8 cellular contexts compared by ENCODE assay signal in the genomic region with DNA sequence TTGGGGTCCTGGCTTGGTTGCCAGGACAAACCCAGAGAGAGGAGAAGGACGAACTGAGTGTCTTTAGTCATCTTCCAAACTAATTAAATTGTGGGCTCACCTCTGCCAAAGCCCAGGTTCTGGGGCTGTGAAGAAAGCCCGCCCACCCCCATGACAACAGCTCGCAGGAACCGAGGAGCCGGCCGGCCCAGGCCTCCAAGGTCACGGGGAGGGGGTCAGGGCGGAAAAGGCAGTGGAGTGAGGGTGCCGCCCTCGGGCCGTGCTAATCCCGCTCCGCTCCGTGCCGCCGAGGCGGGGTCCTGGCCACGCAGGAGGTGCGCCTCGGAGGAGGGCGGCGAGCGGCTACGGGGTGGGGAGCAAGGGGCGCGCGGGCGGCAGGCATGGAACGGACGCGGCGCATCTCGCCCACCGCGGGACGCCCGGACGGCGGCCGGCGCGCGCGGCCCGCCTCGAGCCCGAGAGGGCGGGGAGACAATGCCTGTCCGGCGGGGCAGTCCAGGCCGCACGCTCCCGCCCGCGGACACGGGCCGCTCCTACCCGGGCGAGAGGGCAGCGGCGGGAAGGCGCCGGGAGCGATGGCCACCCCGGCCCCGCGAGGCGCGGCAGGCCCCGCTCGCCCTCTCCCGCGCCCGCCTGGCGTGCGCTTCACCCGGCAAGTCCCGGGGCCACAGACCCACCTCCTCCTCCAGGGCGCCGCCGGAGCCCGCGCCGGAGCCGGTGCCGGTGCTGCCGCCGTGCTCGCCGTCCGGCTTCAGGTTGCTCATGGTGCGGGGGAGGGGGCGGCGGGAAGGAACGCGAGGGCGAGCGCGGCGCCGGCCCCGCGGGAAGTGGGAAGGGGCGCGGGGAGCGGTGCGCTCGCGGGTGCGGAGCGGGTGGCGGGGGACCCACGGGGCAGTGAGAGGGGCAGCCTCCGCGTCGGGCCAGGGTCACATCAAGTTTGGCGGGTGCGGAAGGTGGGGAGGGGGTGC. TPM values are rescaled to one million over a fixed set of nuclear protein-coding genes. Genes with fewer than 3 reads are reported as not detected.
A peak's percentile ranks its signal among the peaks of the same experiment; 100 is the strongest.
DNase-seq lines count a peak whose midpoint lies in the region; ATAC-seq, FAIRE-seq and TF ChIP-seq lines count a peak whose summit lies in the region.

No MANE protein-coding gene starts in this region.

- CTCF ChIA-PET in A673 (lab: Charles Lee), result no interaction called here

- POLR2A ChIA-PET in A673 (lab: Charles Lee; ENCODE audit: low non-redundant PET), result no interaction called here

- no TSS peak for BruUV-seq in A673 (replicated peaks; lab: Mats Ljungman, UMichigan)

- TF ChIP-seq CTCF in A673 (conservative IDR thresholded peaks at IDR 0.05; ENCODE audit: low read depth, low read length), result no peak
- TF ChIP-seq CTCF in H9 (conservative IDR thresholded peaks at IDR 0.05), result no peak
- TF ChIP-seq CTCF in keratinocyte (optimal IDR thresholded peaks at IDR 0.05 in 1 of 3, IDR thresholded peaks at IDR 0.05 in 1 of 3, conservative IDR thresholded peaks at IDR 0.05 in 1 of 3; ENCODE audit: extremely low read depth in 1 of 3, insufficient read depth in 2 of 3, low read length in 3 of 3), result no peak

- peak; percentile 58 for ATAC-seq in stimulated activated naive CD8-positive, alpha-beta T cell treated with anti-CD3 and anti-CD28 coated beads, Interleukin-15, amount 100 ng/mL, for 72 hours
- ATAC-seq in GM21576 (IDR thresholded peaks at IDR 0.05; ENCODE audit: unreplicated experiment), result no peak

- H4K5ac ChIP-seq in H9 (ENCODE audit: insufficient read length, low read depth, low read length), result no peak overlapping the region

- no CpG with 5 or more reads among the region's 118 CpGs for WGBS in H9 (ENCODE audit: extremely low coverage, insufficient read length, low lambda C conversion rate)

- no peak overlapping the region for H2BK12ac ChIP-seq in H9 (ENCODE audit: insufficient read length, low read depth, low read length)

- DNase-seq in A673 (ENCODE audit: low spot score), result no peak
- no peak for DNase-seq in H9
- DNase-seq in activated naive CD8-positive, alpha-beta T cell treated with anti-CD3 and anti-CD28 coated beads for 36 hours, result peak; percentile 16
- DNase-seq in keratinocyte (ENCODE audit: low read depth, low spot score), result no peak
- DNase-seq in stimulated activated naive CD8-positive, alpha-beta T cell treated with anti-CD3 and anti-CD28 coated beads, Interleukin-15, amount 100 ng/mL, for 72 hours, result peak; percentile 17 to 23
- DNase-seq in NOMO-1 (lab: John Stamatoyannopoulos, UW; ENCODE audit: unreplicated experiment in 2 of 2), result no peak
- no peak for DNase-seq in UCSD-AML1 (lab: John Stamatoyannopoulos, UW; ENCODE audit: unreplicated experiment)

- H3K27ac Mint-ChIP-seq in H9, result peak overlapping the region; percentile 83 to 99 (median 94)
- no peak overlapping the region for H3K27ac Mint-ChIP-seq in activated naive CD8-positive, alpha-beta T cell treated with anti-CD3 and anti-CD28 coated beads for 36 hours
- no peak overlapping the region for H3K27ac Mint-ChIP-seq in stimulated activated naive CD8-positive, alpha-beta T cell treated with anti-CD3 and anti-CD28 coated beads, Interleukin-15, amount 100 ng/mL, for 72 hours

- no peaks in the 10 kb centered on the region for H3K9me3 ChIP-seq in A673 (ENCODE audit: low read depth, low read length, poor library complexity, severe bottlenecking)
- no peaks in the 10 kb centered on the region for H3K9me3 ChIP-seq in H9 (ENCODE audit: control insufficient read depth, low read depth, low read length)
- H3K9me3 ChIP-seq in keratinocyte (ENCODE audit: control insufficient read depth, low read depth, low read length), result no peaks in the 10 kb centered on the region

- peak overlapping the region; percentile 10 for H3K18ac ChIP-seq in H9 (ENCODE audit: insufficient read length, low read depth, low read length)

- H3K4me3 ChIP-seq in A673 (ENCODE audit: low read depth, low read length, poor library complexity, severe bottlenecking) (peak overlapping the region; percentile 79), keratinocyte (ENCODE audit: control insufficient read depth in 2 of 3, extremely low read depth in 1 of 3, insufficient read depth in 2 of 3, low read depth in 1 of 3, low read length in 3 of 3) (peak overlapping the region in 2 of 3 experiments; percentile 20 to 35)

- H3K27me3 ChIP-seq in A673 (replicated peaks; ENCODE audit: insufficient read depth, low read depth, low read length, poor library complexity) (peaks cover 6% of the 10 kb centered on the region), H9 (ENCODE audit: insufficient read depth, low read length) (no peaks in the 10 kb centered on the region), keratinocyte (ENCODE audit: control insufficient read depth, extremely low read depth, insufficient read depth, low read length) (peaks cover 59% of the 10 kb centered on the region)

- H3K79me2 ChIP-seq in H9 (ENCODE audit: insufficient read depth, low read length) (peaks cover 48% of the 10 kb centered on the region), keratinocyte (ENCODE audit: control insufficient read depth, insufficient read depth, low read length) (no peaks in the 10 kb centered on the region)

- no peak overlapping the region for H2BK15ac ChIP-seq in H9 (ENCODE audit: low read depth, low read length)

- H3K27me3 Mint-ChIP-seq in H9 (ENCODE audit: low read depth), result no peaks in the 10 kb centered on the region
- peaks cover 60% of the 10 kb centered on the region for H3K27me3 Mint-ChIP-seq in activated naive CD8-positive, alpha-beta T cell treated with anti-CD3 and anti-CD28 coated beads for 36 hours
- peaks cover 62% of the 10 kb centered on the region for H3K27me3 Mint-ChIP-seq in stimulated activated naive CD8-positive, alpha-beta T cell treated with anti-CD3 and anti-CD28 coated beads, Interleukin-15, amount 100 ng/mL, for 72 hours

- no peak overlapping the region for H2BK5ac ChIP-seq in H9 (ENCODE audit: insufficient read length, low read length)

- no peak overlapping the region for H3K4ac ChIP-seq in H9 (ENCODE audit: low read depth, low read length)

- dilution Hi-C loops in keratinocyte (cut with MboI; ENCODE audit: extremely low pct_ligation_motif_present, low sequenced_read_pairs), result no loop called here

- intact Hi-C loops in A673 (cut with micrococcal nuclease; ENCODE audit: unreplicated experiment), result no loop called here

- H2AFZ ChIP-seq in H9 (ENCODE audit: low read length) (no peak overlapping the region), keratinocyte (ENCODE audit: control insufficient read depth, low read length) (no peak overlapping the region)

- peaks cover 17% of the 10 kb centered on the region for H3K23me2 ChIP-seq in H9 (ENCODE audit: insufficient read length, low read depth, low read length, poor library complexity, severe bottlenecking)

- H3K4me1 ChIP-seq in A673 (ENCODE audit: insufficient read depth, low read length, poor library complexity, severe bottlenecking) (peaks cover 7% of the 10 kb centered on the region), H9 (ENCODE audit: insufficient read depth, low read length) (peaks cover 22% of the 10 kb centered on the region; the same call in 1 of the 2 replicates), keratinocyte (ENCODE audit: control insufficient read depth, extremely low read depth, insufficient read depth, low read length) (no peaks in the 10 kb centered on the region)

- H3K4me2 ChIP-seq in H9 (ENCODE audit: insufficient read depth, insufficient read length, low read length), result peak overlapping the region; percentile 77
- peak overlapping the region; percentile 45 for H3K4me2 ChIP-seq in keratinocyte (ENCODE audit: control insufficient read depth, extremely low read depth, insufficient read depth, low read depth, low read length)

- peak overlapping the region; percentile 74 for H3K9ac ChIP-seq in H9 (ENCODE audit: extremely low read depth, insufficient read length, low read length)
- no peak overlapping the region for H3K9ac ChIP-seq in keratinocyte (ENCODE audit: control insufficient read depth, extremely low read depth, insufficient read depth, low read length)

- no peak overlapping the region for H4K91ac ChIP-seq in H9 (ENCODE audit: insufficient read length, low read depth, low read length)

- H4K8ac ChIP-seq in H9 (replicated peaks; ENCODE audit: insufficient read length, low read depth, low read length), result no peak overlapping the region

- no peaks in the 10 kb centered on the region for H3K79me1 ChIP-seq in H9 (ENCODE audit: insufficient read depth, low read depth, low read length, poor library complexity, severe bottlenecking)

- no peaks in the 10 kb centered on the region for H4K20me1 ChIP-seq in H9 (ENCODE audit: control insufficient read depth, insufficient read depth, insufficient read length)
- no peaks in the 10 kb centered on the region for H4K20me1 ChIP-seq in keratinocyte (ENCODE audit: control insufficient read depth, extremely low read depth, insufficient read depth, low read length)

- no peaks in the 10 kb centered on the region for H3K36me3 ChIP-seq in A673 (ENCODE audit: insufficient read depth, low read length, poor library complexity, severe bottlenecking)
- H3K36me3 ChIP-seq in keratinocyte (ENCODE audit: control insufficient read depth in 2 of 2, extremely low read depth in 1 of 2, insufficient read depth in 2 of 2, low read length in 2 of 2), result no peaks in the 10 kb centered on the region

- H2AK5ac ChIP-seq in H9 (ENCODE audit: insufficient read length, low read length), result no peak overlapping the region

- no peaks in the 10 kb centered on the region for H3K9me3 Mint-ChIP-seq in H9
- H3K9me3 Mint-ChIP-seq in activated naive CD8-positive, alpha-beta T cell treated with anti-CD3 and anti-CD28 coated beads for 36 hours, result no peaks in the 10 kb centered on the region
- no peaks in the 10 kb centered on the region for H3K9me3 Mint-ChIP-seq in stimulated activated naive CD8-positive, alpha-beta T cell treated with anti-CD3 and anti-CD28 coated beads, Interleukin-15, amount 100 ng/mL, for 72 hours

- no peaks in the 10 kb centered on the region for H3K9me1 ChIP-seq in keratinocyte (ENCODE audit: control insufficient read depth, extremely low read depth, insufficient read depth, low read length)

- H3T11ph ChIP-seq in H9 (ENCODE audit: low read length), result no peak overlapping the region

- peaks cover 54 to 57% of the 10 kb centered on the region in 2 experiments for H3K4me1 Mint-ChIP-seq in H9
- peaks cover 2% of the 10 kb centered on the region for H3K4me1 Mint-ChIP-seq in activated naive CD8-positive, alpha-beta T cell treated with anti-CD3 and anti-CD28 coated beads for 36 hours
- peaks cover 10% of the 10 kb centered on the region for H3K4me1 Mint-ChIP-seq in stimulated activated naive CD8-positive, alpha-beta T cell treated with anti-CD3 and anti-CD28 coated beads, Interleukin-15, amount 100 ng/mL, for 72 hours

- H3K23ac ChIP-seq in H9 (ENCODE audit: insufficient read length, low read depth, low read length), result no peak overlapping the region

- peak overlapping the region; percentile 88 to 99 for H3K4me3 Mint-ChIP-seq in H9
- H3K4me3 Mint-ChIP-seq in activated naive CD8-positive, alpha-beta T cell treated with anti-CD3 and anti-CD28 coated beads for 36 hours, result peak overlapping the region; percentile 47
- H3K4me3 Mint-ChIP-seq in stimulated activated naive CD8-positive, alpha-beta T cell treated with anti-CD3 and anti-CD28 coated beads, Interleukin-15, amount 100 ng/mL, for 72 hours, result peak overlapping the region in 1 of 2 donors; percentile 48

- H3K56ac ChIP-seq in H9 (ENCODE audit: insufficient read length, low read depth, low read length), result no peak overlapping the region

- peaks cover 4 to 7% (median 6%) of the 10 kb centered on the region in 3 experiments; a peak in 5 of 7 replicates for H3K36me3 Mint-ChIP-seq in H9 (ENCODE audit: insufficient read depth in 1 of 3, low read depth in 3 of 3)
- H3K36me3 Mint-ChIP-seq in activated naive CD8-positive, alpha-beta T cell treated with anti-CD3 and anti-CD28 coated beads for 36 hours, result no peaks in the 10 kb centered on the region

- H3K14ac ChIP-seq in H9 (ENCODE audit: insufficient read depth, low read length), result peak overlapping the region; percentile 14

- H3K27ac ChIP-seq in A673 (ENCODE audit: low read depth, low read length, poor library complexity, severe bottlenecking) (no peak overlapping the region), H9 (ENCODE audit: insufficient read length, low read depth, low read length) (no peak overlapping the region), keratinocyte (ENCODE audit: control insufficient read depth, insufficient read depth, low read length) (no peak overlapping the region)

- no peak overlapping the region for H2BK120ac ChIP-seq in H9 (ENCODE audit: low read depth, low read length, poor library complexity, severe bottlenecking)

- no peak overlapping the region for H2BK20ac ChIP-seq in H9 (ENCODE audit: low read depth, low read length, poor library complexity, severe bottlenecking)

- no peak for FAIRE-seq in keratinocyte (lab: Jason Lieb, UNC)

RNA-seq across cellular contexts. Expression of a gene that starts 0.5 kb away (rescaled TPM):
- 2.9 and 4.9 TPM in 2 replicates for total RNA-seq in A673 (2021)
- total RNA-seq in H9 (2021), result 181 and 185 TPM in 2 replicates
- total RNA-seq in activated naive CD8-positive, alpha-beta T cell treated with anti-CD3 and anti-CD28 coated beads for 36 hours, result not detected
- not detected in 3 replicates for polyA plus RNA-seq in keratinocyte
- not detected for polyA plus RNA-seq in keratinocyte (2011; ENCODE audit: low read depth)
- not detected in 2 replicates for polyA plus RNA-seq in keratinocyte (2011; cell fraction: cytosol; rRNA removed)
- polyA plus RNA-seq in keratinocyte (2011; cell fraction: nucleus; rRNA removed), result not detected in 2 replicates
- polyA plus RNA-seq in keratinocyte (2012; ENCODE audit: low replicate concordance), result not detected in 2 replicates
- polyA minus RNA-seq in keratinocyte, result not detected in 3 replicates
- not detected for polyA minus RNA-seq in keratinocyte (2011; cell fraction: cytosol; rRNA and poly(A)+ RNA removed)
- polyA minus RNA-seq in keratinocyte (2011; cell fraction: nucleus; rRNA and poly(A)+ RNA removed), result not detected in 2 replicates

RNA-seq across cellular contexts. Expression of a gene that starts 50.6 kb away (rescaled TPM):
- total RNA-seq in A673 (2021), result 60.4 and 65.7 TPM in 2 replicates
- 64.0 and 74.4 TPM in 2 replicates for total RNA-seq in H9 (2021)
- total RNA-seq in activated naive CD8-positive, alpha-beta T cell treated with anti-CD3 and anti-CD28 coated beads for 36 hours, result 10 to 100 TPM; 27.3 to 30.4 TPM
- 2.3 to 7.6 TPM (median 6.2 TPM) in 3 replicates for polyA plus RNA-seq in keratinocyte
- polyA plus RNA-seq in keratinocyte (2011; ENCODE audit: low read depth), result not detected
- polyA plus RNA-seq in keratinocyte (2011; cell fraction: cytosol; rRNA removed), result 0.44 and 0.75 TPM in 2 replicates
- 7.1 and 7.3 TPM in 2 replicates for polyA plus RNA-seq in keratinocyte (2011; cell fraction: nucleus; rRNA removed)
- 4.9 TPM in 1 of 2 replicates, not detected in the other for polyA plus RNA-seq in keratinocyte (2012; ENCODE audit: low replicate concordance)
- polyA minus RNA-seq in keratinocyte, result 1.1 to 9.9 TPM (median 3.0 TPM) in 3 replicates
- polyA minus RNA-seq in keratinocyte (2011; cell fraction: cytosol; rRNA and poly(A)+ RNA removed), result 6.9 TPM
- 0.63 and 1.4 TPM in 2 replicates for polyA minus RNA-seq in keratinocyte (2011; cell fraction: nucleus; rRNA and poly(A)+ RNA removed)

Comparison
In these comparisons a context has a peak if more than half of its experiments do, and no peak if none do; other contexts are left out.
1. DNase-seq: peak in activated naive CD8-positive, alpha-beta T cell treated with anti-CD3 and anti-CD28 coated beads for 36 hours (single experiment) and stimulated activated naive CD8-positive, alpha-beta T cell treated with anti-CD3 and anti-CD28 coated beads, Interleukin-15, amount 100 ng/mL, for 72 hours (2 of 2); none in A673 (single experiment), H9 (single experiment), keratinocyte (single experiment), NOMO-1 (0 of 2) and UCSD-AML1 (single experiment).
2. H3K27ac Mint-ChIP-seq: peak in H9 (3 of 3); none in activated naive CD8-positive, alpha-beta T cell treated with anti-CD3 and anti-CD28 coated beads for 36 hours (single experiment) and stimulated activated naive CD8-positive, alpha-beta T cell treated with anti-CD3 and anti-CD28 coated beads, Interleukin-15, amount 100 ng/mL, for 72 hours (0 of 2).
3. RNA of a gene that starts 0.5 kb away (total RNA-seq): 181 to 185 TPM in H9; 2.9 to 4.9 TPM in A673 and not detected in activated naive CD8-positive, alpha-beta T cell treated with anti-CD3 and anti-CD28 coated beads for 36 hours; every median in the first group is over 10 times any median in the second.